In genomic region chr14:41482861-41483260, GRCh38 we compare ENCODE assay signal across 22 cellular contexts.
"Had no signal": no experiment of that assay in that cellular context is flagged by ENCODE, and none has a peak within 500 bp of the region (broad histone marks: within the 10 kb centered on the region; RNA-seq: fewer than 3 reads in every experiment).

No MANE protein-coding gene starts in this region.

- H3K36me3 ChIP-seq: heart right ventricle, tibial nerve, upper lobe of right lung, vagina had no signal

- H3K27me3 Mint-ChIP-seq: naive thymus-derived CD4-positive, alpha-beta T cell; stimulated activated naive B cell treated with anti-CD40 and anti-IgM and Interleukin-4, amounts not matched to agents 10 μg/mL and 1 μg/mL and 100 μg/mL, for 72 hours; stimulated activated naive CD8-positive, alpha-beta T cell treated with anti-CD3 and anti-CD28 coated beads, Interleukin-15, amount 100 ng/mL, for 72 hours had no signal

- H3K4me3 ChIP-seq: heart right ventricle, psoas muscle, testis, tibial nerve, upper lobe of right lung, vagina had no signal

- H3K4me1 ChIP-seq: heart right ventricle, parathyroid adenoma, psoas muscle, testis, tibial nerve, upper lobe of right lung, vagina had no signal

- H3K27ac ChIP-seq: heart right ventricle, parathyroid adenoma, psoas muscle, testis, tibial nerve, upper lobe of right lung, vagina had no signal

- DNase-seq: dermis blood vessel endothelial cell; endodermal cell; erythroblast; foreskin melanocyte; heart right ventricle; hypothalamus; kidney glomerular epithelial cell; mammary epithelial cell; naive thymus-derived CD4-positive, alpha-beta T cell; nephron progenitor cell; psoas muscle; retina; stimulated activated CD4-positive, alpha-beta T cell treated with anti-CD3 and anti-CD28 coated beads, Interleukin-2, amount 100 ng/mL, for 24 hours; stimulated activated CD4-positive, alpha-beta T cell treated with anti-CD3 and anti-CD28 coated beads, Interleukin-4, amount 100 ng/mL, for 4 hours; stimulated activated naive B cell treated with anti-CD40 and anti-IgM and Interleukin-4, amounts not matched to agents 10 μg/mL and 1 μg/mL and 100 μg/mL, for 72 hours; stimulated activated naive CD8-positive, alpha-beta T cell treated with anti-CD3 and anti-CD28 coated beads, Interleukin-15, amount 100 ng/mL, for 72 hours; testis; upper lobe of right lung had no signal

- H3K27me3 ChIP-seq: heart right ventricle, testis, tibial nerve, upper lobe of right lung, vagina had no signal

- H3K9me3 Mint-ChIP-seq: endodermal cell, nephron progenitor cell had no signal

- H3K9ac ChIP-seq: parathyroid adenoma had no signal

- H3K4me3 Mint-ChIP-seq: endodermal cell; naive thymus-derived CD4-positive, alpha-beta T cell; nephron progenitor cell; stimulated activated naive B cell treated with anti-CD40 and anti-IgM and Interleukin-4, amounts not matched to agents 10 μg/mL and 1 μg/mL and 100 μg/mL, for 72 hours; stimulated activated naive CD8-positive, alpha-beta T cell treated with anti-CD3 and anti-CD28 coated beads, Interleukin-15, amount 100 ng/mL, for 72 hours had no signal

- H3K79me2 ChIP-seq: parathyroid adenoma had no signal

- H3K4me1 Mint-ChIP-seq: endodermal cell; naive thymus-derived CD4-positive, alpha-beta T cell; nephron progenitor cell; stimulated activated naive B cell treated with anti-CD40 and anti-IgM and Interleukin-4, amounts not matched to agents 10 μg/mL and 1 μg/mL and 100 μg/mL, for 72 hours; stimulated activated naive CD8-positive, alpha-beta T cell treated with anti-CD3 and anti-CD28 coated beads, Interleukin-15, amount 100 ng/mL, for 72 hours had no signal

- ATAC-seq: heart right ventricle; naive thymus-derived CD4-positive, alpha-beta T cell; psoas muscle; sciatic nerve; stimulated activated naive B cell treated with anti-CD40 and anti-IgM and Interleukin-4, amounts not matched to agents 10 μg/mL and 1 μg/mL and 100 μg/mL, for 72 hours; stimulated activated naive CD8-positive, alpha-beta T cell treated with anti-CD3 and anti-CD28 coated beads, Interleukin-15, amount 100 ng/mL, for 72 hours; upper lobe of right lung had no signal

- H3K9me3 ChIP-seq: psoas muscle, testis, tibial nerve, upper lobe of right lung, vagina had no signal

- H2AFZ ChIP-seq: parathyroid adenoma had no signal

- H3K36me3 Mint-ChIP-seq: naive thymus-derived CD4-positive, alpha-beta T cell; stimulated activated naive B cell treated with anti-CD40 and anti-IgM and Interleukin-4, amounts not matched to agents 10 μg/mL and 1 μg/mL and 100 μg/mL, for 72 hours had no signal

- H3K27ac Mint-ChIP-seq: endodermal cell; naive thymus-derived CD4-positive, alpha-beta T cell; nephron progenitor cell; stimulated activated naive B cell treated with anti-CD40 and anti-IgM and Interleukin-4, amounts not matched to agents 10 μg/mL and 1 μg/mL and 100 μg/mL, for 72 hours; stimulated activated naive CD8-positive, alpha-beta T cell treated with anti-CD3 and anti-CD28 coated beads, Interleukin-15, amount 100 ng/mL, for 72 hours had no signal
